In the genomic region with DNA sequence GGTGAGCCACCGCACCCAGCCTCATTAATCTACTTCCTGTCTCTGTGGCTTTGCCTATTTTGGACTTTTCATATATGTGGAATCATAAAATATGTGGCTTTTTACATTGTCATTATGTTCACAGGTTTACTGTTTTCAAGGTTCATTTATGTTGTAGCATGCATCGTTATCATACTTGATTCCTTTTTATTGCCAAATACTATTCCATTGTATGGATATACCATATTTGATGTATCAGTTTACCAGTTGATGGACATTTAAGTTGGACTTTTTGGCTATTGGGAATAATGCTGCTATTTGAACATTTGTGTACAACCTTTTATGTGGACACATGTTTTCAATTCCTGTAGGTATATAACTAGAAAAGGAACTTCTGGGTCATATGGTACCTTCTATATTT, we compare ENCODE assay signal across 34 cellular contexts.
"Had no signal": no experiment of that assay in that cellular context is flagged by ENCODE, and none has a peak within 500 bp of the region (broad histone marks: within the 10 kb centered on the region; RNA-seq: fewer than 3 reads in every experiment).

No MANE protein-coding gene starts in this region.

- DNase-seq: Karpas-422, Kasumi-1, MG63, MM.1S, MV-4-11, NCI-H1048, NCI-H1092, NCI-H1092 treated with DMSO at 0.1 percent for 48 hours, NCI-H1105, NCI-H1105 treated with DMSO at 0.1 percent for 48 hours, NCI-H1417, NCI-H1417 treated with DMSO at 0.1 percent for 48 hours, NCI-H1436, NCI-H1436 treated with DMSO at 0.1 percent for 48 hours, NCI-H146, NCI-H1694, NCI-H1694 treated with DMSO at 0.1 percent for 48 hours, NCI-H187, NCI-H187 treated with DMSO at 0.1 percent for 48 hours, NCI-H1930, NCI-H2029, NCI-H2029 treated with DMSO at 0.1 percent for 48 hours, NCI-H2081, NCI-H2081 treated with DMSO at 0.1 percent for 48 hours, NCI-H2107, NCI-H2171, NCI-H2171 treated with DMSO at 0.1 percent for 48 hours, NCI-H2227 treated with DMSO at 0.1 percent for 48 hours, NCI-H226, NCI-H345, NCI-H446, NCI-H446 treated with DMSO at 0.1 percent for 48 hours, NCI-H510A, NCI-H510A treated with DMSO at 0.1 percent for 48 hours had no signal

- H3K9me3 ChIP-seq: MG63 had no signal

- H3K36me3 ChIP-seq: MG63 had no signal

- H3K27me3 ChIP-seq: MG63 had no signal

- H3K4me3 ChIP-seq: MG63 had no signal
